ENCODE assay signal across 18 cellular contexts in the genomic region with DNA sequence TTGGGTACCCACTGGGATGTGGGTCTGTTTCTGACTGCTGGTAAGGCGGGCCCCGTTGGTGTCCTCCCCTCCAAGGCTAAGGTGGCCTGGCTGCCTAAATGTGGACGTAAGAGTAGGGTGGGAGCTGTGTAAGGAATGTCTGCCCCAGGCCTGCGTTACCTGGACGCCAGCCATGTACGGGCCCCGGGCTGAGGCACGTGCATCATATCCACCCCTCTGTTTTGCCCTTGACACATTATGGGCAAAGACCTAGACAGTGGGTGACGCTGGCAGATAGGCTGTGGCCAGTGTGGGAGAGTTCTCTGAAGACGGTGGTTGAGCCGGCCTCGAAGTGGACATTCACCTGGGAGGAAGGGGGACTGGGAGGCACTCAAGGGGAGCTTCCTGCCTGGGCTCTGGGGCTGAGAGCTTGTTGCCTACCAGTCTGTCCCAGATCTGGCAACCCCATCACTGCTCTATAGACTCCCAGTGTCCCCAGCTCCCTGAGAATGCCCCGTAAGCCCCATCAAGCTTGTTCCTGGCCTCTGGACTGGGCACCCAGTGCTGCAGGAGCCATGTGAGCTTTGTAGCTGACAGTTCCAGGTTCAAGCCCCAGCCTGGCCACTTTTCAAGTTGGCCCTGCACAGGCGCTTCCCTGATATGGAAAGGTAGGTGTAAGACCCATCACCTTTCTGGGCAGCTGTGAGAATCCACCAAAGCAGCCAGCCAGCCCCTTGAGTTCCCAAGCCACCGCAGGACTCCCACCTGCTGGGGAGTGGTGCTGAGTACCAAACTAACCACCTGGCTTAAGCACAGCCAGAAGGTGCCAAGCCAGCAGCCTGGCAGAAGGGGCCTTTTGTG. TPM values are rescaled to one million over a fixed set of nuclear protein-coding genes. Genes with fewer than 3 reads are reported as not detected.
DNase-seq lines count a peak whose midpoint lies in the region; ATAC-seq and TF ChIP-seq lines count a peak whose summit lies in the region.
"Had no signal": no experiment of that assay in that cellular context is flagged by ENCODE, and none has a peak within 500 bp of the region (broad histone marks: within the 10 kb centered on the region; RNA-seq: fewer than 3 reads in every experiment).

No MANE protein-coding gene starts in this region.

- H3K9ac ChIP-seq in MM.1S (ENCODE audit: low read length), result no peak overlapping the region
- H3K9ac ChIP-seq: parathyroid adenoma had no signal

- DNase-seq in Right ventricle myocardium inferior (ENCODE audit: missing footprints) (peak; percentile 63), right atrium auricular region (ENCODE audit: low spot score) (no peak), MM.1S (no peak), HuH-7 (ENCODE audit: low spot score) (no peak)
- DNase-seq in central memory CD8-positive, alpha-beta T cell (ENCODE audit: low spot score in 2 of 2), result no peak
- DNase-seq in activated CD4-positive, CD25-positive, alpha-beta regulatory T cell treated with anti-CD3 and anti-CD28 coated beads, Interleukin-2, amount 50 U/mL, for 72 hours, result no peak
- DNase-seq: activated CD4-positive, alpha-beta T cell treated with anti-CD3 and anti-CD28 coated beads, Interleukin-2, amount 10 ng/mL, durations not matched to agents 7 days and 5 days; activated effector memory CD4-positive, alpha-beta T cell treated with Interleukin-2 at 50 U/mL for 16 hours; AML-193; brain microvascular endothelial cell; head of caudate nucleus; midbrain; NCI-H446; SIG-M5 had no signal

- peaks cover 36% of the 10 kb centered on the region for H3F3A ChIP-seq in MM.1S (ENCODE audit: insufficient read depth, low read length)

- no peaks in the 10 kb centered on the region for H3K79me2 ChIP-seq in MM.1S (ENCODE audit: low read length)
- H3K79me2 ChIP-seq: parathyroid adenoma had no signal

- H2AFZ ChIP-seq in MM.1S (ENCODE audit: low read length), result no peak overlapping the region
- H2AFZ ChIP-seq: parathyroid adenoma had no signal

- H3K36me3 ChIP-seq in right atrium auricular region (peaks cover 8% of the 10 kb centered on the region), MM.1S (replicated peaks; ENCODE audit: insufficient read depth, low read length) (no peaks in the 10 kb centered on the region)

- H3K27me3 Mint-ChIP-seq in central memory CD8-positive, alpha-beta T cell, result no peaks in the 10 kb centered on the region
- H3K27me3 Mint-ChIP-seq in stimulated activated memory B cell treated with anti-CD40 and anti-IgM and Interleukin-4, amounts not matched to agents 10 μg/mL and 1 μg/mL and 100 μg/mL, for 72 hours, result no peaks in the 10 kb centered on the region

- H3K9me3 ChIP-seq in right atrium auricular region (no peaks in the 10 kb centered on the region), MM.1S (replicated peaks; ENCODE audit: insufficient read depth, low read length) (no peaks in the 10 kb centered on the region)

- intact Hi-C loops in Right ventricle myocardium inferior (cut with DNase I), result no loop called here

- peak overlapping the region; percentile 98 for H3K27ac Mint-ChIP-seq in central memory CD8-positive, alpha-beta T cell (ENCODE audit: low read depth)
- peak overlapping the region; percentile 46 for H3K27ac Mint-ChIP-seq in stimulated activated memory B cell treated with anti-CD40 and anti-IgM and Interleukin-4, amounts not matched to agents 10 μg/mL and 1 μg/mL and 100 μg/mL, for 72 hours

- no peak overlapping the region for H3K4me2 ChIP-seq in MM.1S (ENCODE audit: low read depth, low read length)

- no peaks in the 10 kb centered on the region for H3K9me3 Mint-ChIP-seq in central memory CD8-positive, alpha-beta T cell
- no peaks in the 10 kb centered on the region for H3K9me3 Mint-ChIP-seq in stimulated activated memory B cell treated with anti-CD40 and anti-IgM and Interleukin-4, amounts not matched to agents 10 μg/mL and 1 μg/mL and 100 μg/mL, for 72 hours
- H3K9me3 Mint-ChIP-seq: activated CD4-positive, alpha-beta T cell treated with anti-CD3 and anti-CD28 coated beads, Interleukin-2, amount 10 ng/mL, durations not matched to agents 7 days and 5 days had no signal

- H4K20me1 ChIP-seq in MM.1S (ENCODE audit: insufficient read depth, low read length), result no peaks in the 10 kb centered on the region

- H3K4me3 Mint-ChIP-seq in central memory CD8-positive, alpha-beta T cell, result no peak overlapping the region
- no peak overlapping the region for H3K4me3 Mint-ChIP-seq in stimulated activated memory B cell treated with anti-CD40 and anti-IgM and Interleukin-4, amounts not matched to agents 10 μg/mL and 1 μg/mL and 100 μg/mL, for 72 hours
- H3K4me3 Mint-ChIP-seq: activated CD4-positive, alpha-beta T cell treated with anti-CD3 and anti-CD28 coated beads, Interleukin-2, amount 10 ng/mL, durations not matched to agents 7 days and 5 days had no signal

- TF ChIP-seq CTCF in right atrium auricular region (IDR thresholded peaks at IDR 0.05), result no peak
- TF ChIP-seq CTCF in MM.1S (IDR thresholded peaks at IDR 0.05; ENCODE audit: low read length), result no peak

- H3K4me1 ChIP-seq in right atrium auricular region (peaks cover 0 to 24% of the 10 kb centered on the region in 2 donors), MM.1S (ENCODE audit: low read length) (peaks cover 36% of the 10 kb centered on the region)

- H3K27me3 ChIP-seq in right atrium auricular region (no peaks in the 10 kb centered on the region), MM.1S (replicated peaks; ENCODE audit: insufficient read depth, low read length) (no peaks in the 10 kb centered on the region)
- H3K27me3 ChIP-seq: brain microvascular endothelial cell had no signal

- H3K9me2 ChIP-seq in MM.1S (replicated peaks; ENCODE audit: insufficient read depth, low read length), result no peaks in the 10 kb centered on the region

- H3K27ac ChIP-seq in right atrium auricular region (no peak overlapping the region), MM.1S (ENCODE audit: low read length) (peak overlapping the region; percentile 59; the same call in 1 of the 2 replicates)
- H3K27ac ChIP-seq: brain microvascular endothelial cell, parathyroid adenoma had no signal

- H3K4me1 Mint-ChIP-seq in central memory CD8-positive, alpha-beta T cell, result peaks cover 55% of the 10 kb centered on the region
- peaks cover 37% of the 10 kb centered on the region for H3K4me1 Mint-ChIP-seq in stimulated activated memory B cell treated with anti-CD40 and anti-IgM and Interleukin-4, amounts not matched to agents 10 μg/mL and 1 μg/mL and 100 μg/mL, for 72 hours

- no peak overlapping the region for H3K4me3 ChIP-seq in right atrium auricular region
- no peak overlapping the region for H3K4me3 ChIP-seq in MM.1S (ENCODE audit: low read length)

- peaks cover 30% of the 10 kb centered on the region for H3K36me3 Mint-ChIP-seq in central memory CD8-positive, alpha-beta T cell (ENCODE audit: insufficient read depth)
- peaks cover 29% of the 10 kb centered on the region for H3K36me3 Mint-ChIP-seq in stimulated activated memory B cell treated with anti-CD40 and anti-IgM and Interleukin-4, amounts not matched to agents 10 μg/mL and 1 μg/mL and 100 μg/mL, for 72 hours

- no peak for ATAC-seq in Right ventricle myocardium inferior
- ATAC-seq in central memory CD8-positive, alpha-beta T cell (replicated peaks; ENCODE audit: extremely low read depth, poor library complexity, severe bottlenecking), result no peak
- ATAC-seq in stimulated activated memory B cell treated with anti-CD40 and anti-IgM and Interleukin-4, amounts not matched to agents 10 μg/mL and 1 μg/mL and 100 μg/mL, for 72 hours, result no peak
- ATAC-seq in HG03196 (IDR thresholded peaks at IDR 0.05; ENCODE audit: unreplicated experiment), result no peak

RNA-seq across cellular contexts. Expression of a gene that starts 3.2 kb away (rescaled TPM):
- 1.4 TPM for total RNA-seq in Right ventricle myocardium inferior
- 1 to 10 TPM in 1 of 2 donors, under 1 TPM in 1; 0.90 to 1.1 TPM for total RNA-seq in right atrium auricular region

RNA-seq across cellular contexts. Expression of a gene that starts 16.9 kb away (rescaled TPM):
- total RNA-seq in Right ventricle myocardium inferior (18.1 TPM), right atrium auricular region (10 to 100 TPM in 1 of 2 donors, 1 to 10 TPM in 1; 9.9 to 14.1 TPM)

RNA-seq across cellular contexts. Expression of a gene that starts 30.1 kb away (rescaled TPM):
- total RNA-seq in Right ventricle myocardium inferior (32.2 TPM), right atrium auricular region (10 to 100 TPM; 25.0 to 47.2 TPM)

RNA-seq across cellular contexts. Expression of a gene that starts 34.0 kb away (rescaled TPM):
- total RNA-seq in Right ventricle myocardium inferior (not detected), right atrium auricular region (under 1 TPM in 1 of 2 donors, not detected in 1; 0.43 TPM)

RNA-seq across cellular contexts. Expression of a gene that starts 42.9 kb away (rescaled TPM):
- not detected for total RNA-seq in Right ventricle myocardium inferior
- total RNA-seq in right atrium auricular region, result not detected
- total RNA-seq: activated CD4-positive, alpha-beta T cell treated with anti-CD3 and anti-CD28 coated beads, Interleukin-2, amount 10 ng/mL, durations not matched to agents 7 days and 5 days; T-helper 2 cell treated with Interferon-gamma antibody and Interleukin-4, amounts not matched to agents 100 ng/mL and 5 ng/mL, for 36 hours had no signal
